8 cellular contexts compared by ENCODE assay signal in the genomic region with DNA sequence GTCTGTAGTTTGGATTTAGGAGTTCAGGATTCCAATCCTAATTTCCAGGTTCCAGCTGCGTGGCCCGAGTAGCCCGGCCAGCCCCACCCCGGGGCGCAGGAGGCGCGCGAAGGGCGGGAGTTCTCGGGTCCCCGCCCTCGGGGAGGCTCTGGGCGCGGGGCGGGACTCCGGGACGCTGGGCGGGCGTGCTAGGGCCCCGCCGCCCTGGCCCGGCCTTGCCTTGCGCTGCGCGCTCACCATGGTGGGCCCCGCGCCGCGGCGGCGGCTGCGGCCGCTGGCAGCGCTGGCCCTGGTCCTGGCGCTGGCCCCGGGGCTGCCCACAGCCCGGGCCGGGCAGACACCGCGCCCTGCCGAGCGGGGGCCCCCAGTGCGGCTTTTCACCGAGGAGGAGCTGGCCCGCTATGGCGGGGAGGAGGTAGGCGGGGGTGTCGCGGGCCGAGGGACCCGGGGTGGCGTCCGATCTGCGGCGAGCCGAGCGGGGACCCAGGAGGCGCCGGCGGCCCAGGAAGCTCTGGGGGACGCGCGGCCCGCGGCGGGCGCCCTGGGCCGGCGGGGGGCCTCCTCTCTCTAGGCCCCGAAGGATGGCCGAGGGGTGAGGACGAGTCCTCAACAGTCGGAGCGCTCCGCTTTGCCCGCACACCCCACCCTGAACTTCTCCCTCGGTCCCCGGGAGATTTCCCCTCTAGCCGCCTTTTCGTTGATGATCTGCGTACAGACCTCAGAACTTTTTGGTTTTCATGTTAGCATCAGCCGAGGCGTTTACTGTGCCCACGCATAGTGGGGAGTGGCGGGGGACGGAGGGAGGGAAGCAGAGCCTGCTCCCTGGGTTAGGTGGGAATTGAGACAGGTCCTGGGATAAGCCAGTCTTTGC. TPM values are rescaled to one million over a fixed set of nuclear protein-coding genes. Genes with fewer than 3 reads are reported as not detected.
DNase-seq lines count a peak whose midpoint lies in the region; ATAC-seq and TF ChIP-seq lines count a peak whose summit lies in the region.

A gene (plus strand): TSS at position 215 of the 871 bp plus-strand sequence. CDS start 24 bp downstream, at position 239.

- H3K36me3 Mint-ChIP-seq in activated T-helper 1 cell treated with anti-CD3 and anti-CD28 coated beads, Interleukin-12 subunit alpha, Interleukin-12 subunit beta, Interleukin-2, Interleukin-4 antibody, amounts not matched to agents 30 ng/mL and 10 ng/mL and 1 ng/mL, durations not matched to agents 14 hours and 24 hours and 36 hours (ENCODE audit: low read depth): no peaks in the 10 kb centered on the region
- no peaks in the 10 kb centered on the region for H3K36me3 Mint-ChIP-seq in naive thymus-derived CD8-positive, alpha-beta T cell

- H3K27me3 ChIP-seq in Panc1 (ENCODE audit: control insufficient read depth, insufficient read depth, low read length) (no peaks in the 10 kb centered on the region), fibroblast of lung (ENCODE audit: control insufficient read depth, insufficient read depth, low read length) (no peaks in the 10 kb centered on the region)

- CTCF ChIA-PET in Panc1 (lab: Charles Lee): interaction anchor here (0.6 kb wide), 1 partner anchor 141 kb away, joined by 3 read pairs; no protein-coding TSS in a partner anchor

- H4K20me1 ChIP-seq in fibroblast of lung (ENCODE audit: control insufficient read depth, extremely low read depth, insufficient read depth, low read length): no peaks in the 10 kb centered on the region

- in situ Hi-C loops in Panc1 (cut with HindIII; ENCODE audit: low pct_unique_long_range_greater_than_20kb, low sequenced_read_pairs): no loop called here

- H3K4me3 ChIP-seq in Panc1 (ENCODE audit: low read depth in 2 of 2, low read length in 2 of 2) (peak within 1 kb of the TSS; percentile 72 to 80), fibroblast of lung (replicated peaks in 1 of 4; ENCODE audit: control extremely low read depth in 1 of 4, insufficient read depth in 1 of 4, low read depth in 3 of 4, low read length in 4 of 4) (peak within 1 kb of the TSS; percentile 67 to 75 (median 72))

- POLR2A ChIA-PET in Panc1 (lab: Charles Lee): interaction anchor here (0.6 kb wide), 2 partner anchors 176 to 367 kb away, joined by 5 to 12 read pairs; a partner anchor contains a TSS
- POLR2A ChIA-PET in naive thymus-derived CD8-positive, alpha-beta T cell (lab: Charles Lee): interaction anchor here (2.1 kb wide), 1 partner anchor 147 kb away, joined by 12 read pairs; a partner anchor contains a TSS

- BruUV-seq in Panc1 (replicated peaks; lab: Mats Ljungman, UMichigan): no TSS peak

- peak within 1 kb of the TSS; percentile 73 for H3K9ac ChIP-seq in fibroblast of lung (ENCODE audit: insufficient read depth, low read length)

- no peaks in the 10 kb centered on the region for H3K9me3 ChIP-seq in Panc1 (ENCODE audit: control insufficient read depth, insufficient read depth, low read depth, low read length)
- no peaks in the 10 kb centered on the region for H3K9me3 ChIP-seq in fibroblast of lung (ENCODE audit: control insufficient read depth, insufficient read depth, low read depth, low read length)

- H3K79me2 ChIP-seq in fibroblast of lung (ENCODE audit: control insufficient read depth, insufficient read depth, low read length): peaks cover 6% of the 10 kb centered on the region

- peaks cover 32% of the 10 kb centered on the region for H3K4me1 Mint-ChIP-seq in activated T-helper 1 cell treated with anti-CD3 and anti-CD28 coated beads, Interleukin-12 subunit alpha, Interleukin-12 subunit beta, Interleukin-2, Interleukin-4 antibody, amounts not matched to agents 30 ng/mL and 10 ng/mL and 1 ng/mL, durations not matched to agents 14 hours and 24 hours and 36 hours (ENCODE audit: low read depth)
- H3K4me1 Mint-ChIP-seq in naive thymus-derived CD8-positive, alpha-beta T cell: peaks cover 14 to 33% (median 26%) of the 10 kb centered on the region in 4 donors

- peak within 1 kb of the TSS; percentile 77 for H2AFZ ChIP-seq in fibroblast of lung (ENCODE audit: low read length)

- peaks cover 6% of the 10 kb centered on the region for H3K27me3 Mint-ChIP-seq in activated T-helper 1 cell treated with anti-CD3 and anti-CD28 coated beads, Interleukin-12 subunit alpha, Interleukin-12 subunit beta, Interleukin-2, Interleukin-4 antibody, amounts not matched to agents 30 ng/mL and 10 ng/mL and 1 ng/mL, durations not matched to agents 14 hours and 24 hours and 36 hours (ENCODE audit: insufficient read depth)
- no peaks in the 10 kb centered on the region for H3K27me3 Mint-ChIP-seq in naive thymus-derived CD8-positive, alpha-beta T cell

- intact Hi-C loops in Panc1 (cut with micrococcal nuclease; ENCODE audit: unreplicated experiment): no loop called here
- intact Hi-C loops in activated T-helper 1 cell treated with anti-CD3 and anti-CD28 coated beads, Interleukin-12 subunit alpha, Interleukin-12 subunit beta, Interleukin-2, Interleukin-4 antibody, amounts not matched to agents 30 ng/mL and 10 ng/mL and 1 ng/mL, durations not matched to agents 14 hours and 24 hours and 36 hours (cut with micrococcal nuclease): loop anchor here (1.0 to 5.0 kb wide), 6 partner anchors 19 to 496 kb away; a partner anchor contains a TSS

- H3K4me1 ChIP-seq in Panc1 (ENCODE audit: control insufficient read depth, insufficient read depth, low read length): peaks cover 3% of the 10 kb centered on the region; the same call in 1 of the 2 replicates
- no peaks in the 10 kb centered on the region for H3K4me1 ChIP-seq in fibroblast of lung (ENCODE audit: control insufficient read depth, extremely low read depth, insufficient read depth, low read length)

- H3K4me2 ChIP-seq in fibroblast of lung (ENCODE audit: extremely low read depth, insufficient read depth, low read length): peak within 1 kb of the TSS; percentile 79

- H3K27ac ChIP-seq in Panc1 (ENCODE audit: low read length): peak within 1 kb of the TSS; percentile 97
- H3K27ac ChIP-seq in fibroblast of lung (ENCODE audit: insufficient read depth, low read length): peak within 1 kb of the TSS; percentile 27

- peak; percentile 96 for DNase-seq in DMS 273 (lab: John Stamatoyannopoulos, UW; ENCODE audit: unreplicated experiment)
- peak in 69 of 76 experiments; percentile 16 to 80 (median 61) for DNase-seq in HUDEP-2 (lab: John Stamatoyannopoulos, UW; ENCODE audit: unreplicated experiment in 76 of 76)
- DNase-seq in Panc1 (ENCODE audit: low read depth, low spot score): no peak
- DNase-seq in activated T-helper 1 cell treated with anti-CD3 and anti-CD28 coated beads, Interleukin-12 subunit alpha, Interleukin-12 subunit beta, Interleukin-2, Interleukin-4 antibody, amounts not matched to agents 30 ng/mL and 10 ng/mL and 1 ng/mL, durations not matched to agents 14 hours and 24 hours and 36 hours (ENCODE audit: low spot score): peak; percentile 74
- DNase-seq in fibroblast of lung (ENCODE audit: low read depth in 2 of 2): peak; percentile 74 to 77
- peak; percentile 51 to 76 (median 70) for DNase-seq in naive thymus-derived CD8-positive, alpha-beta T cell
- peak; percentile 52 to 76 (median 56) for DNase-seq in stimulated activated naive CD4-positive, alpha-beta T cell (lab: John Stamatoyannopoulos, UW)

- no peak for TF ChIP-seq CTCF in Panc1 (IDR thresholded peaks at IDR 0.05)
- TF ChIP-seq CTCF in fibroblast of lung (conservative IDR thresholded peaks at IDR 0.05 in 1 of 2, IDR thresholded peaks at IDR 0.05 in 1 of 2; ENCODE audit: low read depth in 1 of 2, low read length in 2 of 2): no peak

- no peaks in the 10 kb centered on the region; the same call in 1 of the 2 replicates for H3K36me3 ChIP-seq in Panc1 (ENCODE audit: control insufficient read depth, insufficient read depth, low read length)
- no peaks in the 10 kb centered on the region for H3K36me3 ChIP-seq in fibroblast of lung (ENCODE audit: control insufficient read depth, insufficient read depth, low read length)

- peak; percentile 99 for ATAC-seq in GM21381 (IDR thresholded peaks at IDR 0.05; ENCODE audit: unreplicated experiment)
- peak; percentile 100 for ATAC-seq in Panc1
- ATAC-seq in naive thymus-derived CD8-positive, alpha-beta T cell: peak; percentile 97 to 99

- peak within 1 kb of the TSS; percentile 77 for H3K4me3 Mint-ChIP-seq in activated T-helper 1 cell treated with anti-CD3 and anti-CD28 coated beads, Interleukin-12 subunit alpha, Interleukin-12 subunit beta, Interleukin-2, Interleukin-4 antibody, amounts not matched to agents 30 ng/mL and 10 ng/mL and 1 ng/mL, durations not matched to agents 14 hours and 24 hours and 36 hours
- H3K4me3 Mint-ChIP-seq in naive thymus-derived CD8-positive, alpha-beta T cell: peak within 1 kb of the TSS; percentile 60 to 85 (median 80)

- H3K9me3 Mint-ChIP-seq in activated T-helper 1 cell treated with anti-CD3 and anti-CD28 coated beads, Interleukin-12 subunit alpha, Interleukin-12 subunit beta, Interleukin-2, Interleukin-4 antibody, amounts not matched to agents 30 ng/mL and 10 ng/mL and 1 ng/mL, durations not matched to agents 14 hours and 24 hours and 36 hours: no peaks in the 10 kb centered on the region
- no peaks in the 10 kb centered on the region for H3K9me3 Mint-ChIP-seq in naive thymus-derived CD8-positive, alpha-beta T cell

- peak within 1 kb of the TSS; percentile 53 for H3K27ac Mint-ChIP-seq in activated T-helper 1 cell treated with anti-CD3 and anti-CD28 coated beads, Interleukin-12 subunit alpha, Interleukin-12 subunit beta, Interleukin-2, Interleukin-4 antibody, amounts not matched to agents 30 ng/mL and 10 ng/mL and 1 ng/mL, durations not matched to agents 14 hours and 24 hours and 36 hours
- H3K27ac Mint-ChIP-seq in naive thymus-derived CD8-positive, alpha-beta T cell: peak within 1 kb of the TSS in 9 of 10 donors; percentile 23 to 87 (median 68)

RNA-seq across cellular contexts. Expression of the gene that starts here (rescaled TPM):
- total RNA-seq in Panc1 (2021; ENCODE audit: unreplicated experiment) (72.4 TPM), fibroblast of lung (58.1 and 65.5 TPM in 2 replicates)
- 84.3 TPM for polyA plus RNA-seq in Panc1 (2012; ENCODE audit: insufficient read length)
- total RNA-seq in activated T-helper 1 cell treated with anti-CD3 and anti-CD28 coated beads, Interleukin-12 subunit alpha, Interleukin-12 subunit beta, Interleukin-2, Interleukin-4 antibody, amounts not matched to agents 30 ng/mL and 10 ng/mL and 1 ng/mL, durations not matched to agents 14 hours and 24 hours and 36 hours: 29.7 and 32.5 TPM in 2 replicates
- polyA plus RNA-seq in fibroblast of lung: 33.3 and 39.5 TPM in 2 replicates
- polyA plus RNA-seq in fibroblast of lung (2012): 76.3 and 99.6 TPM in 2 replicates
- 23.9 and 29.3 TPM in 2 replicates for polyA minus RNA-seq in fibroblast of lung (ENCODE audit: low replicate concordance)
- total RNA-seq in naive thymus-derived CD8-positive, alpha-beta T cell: 10 to 100 TPM; 21.5 to 25.1 TPM
- polyA plus RNA-seq in naive thymus-derived CD8-positive, alpha-beta T cell: 10 to 100 TPM; 35.9 to 68.0 (median 64.9) TPM
